In genomic region chr2:154032220-154032619, GRCh38 we compare ENCODE assay signal across 22 cellular contexts.
DNase-seq lines count a peak whose midpoint lies in the region; ATAC-seq and TF ChIP-seq lines count a peak whose summit lies in the region.
"Had no signal": no experiment of that assay in that cellular context is flagged by ENCODE, and none has a peak within 500 bp of the region (broad histone marks: within the 10 kb centered on the region; RNA-seq: fewer than 3 reads in every experiment).

No MANE protein-coding gene starts in this region.

- H3K4me1 Mint-ChIP-seq in WTC11, result no peaks in the 10 kb centered on the region
- no peaks in the 10 kb centered on the region for H3K4me1 Mint-ChIP-seq in activated T-helper 17 cell treated with anti-CD3 and anti-CD28 coated beads, Interleukin-2, amount 50 U/mL, for 72 hours
- H3K4me1 Mint-ChIP-seq: activated naive CD8-positive, alpha-beta T cell treated with anti-CD3 and anti-CD28 coated beads, Interleukin-2, amount 10 ng/mL, durations not matched to agents 7 days and 5 days; CD8-positive, alpha-beta memory T cell; T-cell had no signal

- CTCF ChIA-PET in WTC11 (lab: Charles Lee), result interaction anchor here (1.2 kb wide), 1 partner anchor 29 kb away, joined by 3 read pairs; no protein-coding TSS in a partner anchor

- no peak overlapping the region for H3K4me3 Mint-ChIP-seq in WTC11
- H3K4me3 Mint-ChIP-seq in activated T-helper 17 cell treated with anti-CD3 and anti-CD28 coated beads, Interleukin-2, amount 50 U/mL, for 72 hours, result no peak overlapping the region
- H3K4me3 Mint-ChIP-seq: activated naive CD8-positive, alpha-beta T cell treated with anti-CD3 and anti-CD28 coated beads, Interleukin-2, amount 10 ng/mL, durations not matched to agents 7 days and 5 days; CD8-positive, alpha-beta memory T cell; T-cell had no signal

- TF ChIP-seq CTCF in WTC11 (IDR thresholded peaks at IDR 0.05), result no peak

- H3K27me3 Mint-ChIP-seq in WTC11 (ENCODE audit: low read depth), result no peaks in the 10 kb centered on the region
- H3K27me3 Mint-ChIP-seq in activated T-helper 17 cell treated with anti-CD3 and anti-CD28 coated beads, Interleukin-2, amount 50 U/mL, for 72 hours, result no peaks in the 10 kb centered on the region
- H3K27me3 Mint-ChIP-seq: activated naive CD8-positive, alpha-beta T cell treated with anti-CD3 and anti-CD28 coated beads, Interleukin-2, amount 10 ng/mL, durations not matched to agents 7 days and 5 days; CD8-positive, alpha-beta memory T cell; T-cell had no signal

- ATAC-seq in GM18520 (IDR thresholded peaks at IDR 0.05; ENCODE audit: unreplicated experiment) (peak; percentile 48), GM21576 (IDR thresholded peaks at IDR 0.05; ENCODE audit: unreplicated experiment) (peak; percentile 73), HG03342 (IDR thresholded peaks at IDR 0.05; ENCODE audit: unreplicated experiment) (peak; percentile 89), HG03097 (IDR thresholded peaks at IDR 0.05; ENCODE audit: low FRiP score, unreplicated experiment) (no peak), WTC11 (no peak)
- ATAC-seq in activated T-helper 17 cell treated with anti-CD3 and anti-CD28 coated beads, Interleukin-2, amount 50 U/mL, for 72 hours (replicated peaks), result no peak
- ATAC-seq: T-cell had no signal

- POLR2A ChIA-PET in WTC11 (lab: Charles Lee), result no interaction called here

- H3K9me3 Mint-ChIP-seq in WTC11, result no peaks in the 10 kb centered on the region
- peaks cover 13% of the 10 kb centered on the region for H3K9me3 Mint-ChIP-seq in activated T-helper 17 cell treated with anti-CD3 and anti-CD28 coated beads, Interleukin-2, amount 50 U/mL, for 72 hours
- H3K9me3 Mint-ChIP-seq: activated naive CD8-positive, alpha-beta T cell treated with anti-CD3 and anti-CD28 coated beads, Interleukin-2, amount 10 ng/mL, durations not matched to agents 7 days and 5 days had no signal

- H3K36me3 Mint-ChIP-seq in WTC11, result no peaks in the 10 kb centered on the region
- H3K36me3 Mint-ChIP-seq in activated T-helper 17 cell treated with anti-CD3 and anti-CD28 coated beads, Interleukin-2, amount 50 U/mL, for 72 hours (ENCODE audit: low read depth), result no peaks in the 10 kb centered on the region
- H3K36me3 Mint-ChIP-seq: activated naive CD8-positive, alpha-beta T cell treated with anti-CD3 and anti-CD28 coated beads, Interleukin-2, amount 10 ng/mL, durations not matched to agents 7 days and 5 days; CD8-positive, alpha-beta memory T cell; T-cell had no signal

- DNase-seq in OCI-M1 (lab: John Stamatoyannopoulos, UW) (peak; percentile 26), WTC11 (ENCODE audit: low spot score) (no peak)
- no peak for DNase-seq in stimulated activated CD4-positive, alpha-beta T cell treated with anti-CD3 and anti-CD28 coated beads, Interleukin-2, amount 100 ng/mL, for 48 hours
- DNase-seq: activated CD4-positive, alpha-beta T cell treated with anti-CD3 and anti-CD28 coated beads for 48 hours; activated naive CD8-positive, alpha-beta T cell treated with anti-CD3 and anti-CD28 coated beads, Interleukin-2, amount 10 ng/mL, durations not matched to agents 7 days and 5 days; CD8-positive, alpha-beta memory T cell; DMS79 treated with DMSO at 0.1 percent for 48 hours; effector CD8-positive, alpha-beta T cell; HCEC 1CT; NCI-H1436; NCI-H526 treated with DMSO at 0.1 percent for 48 hours; retina; SHP77; stimulated activated CD8-positive, alpha-beta memory T cell treated with anti-CD3 and anti-CD28 coated beads, Interleukin-4, amount 100 ng/mL, for 48 hours; T-cell; upper lobe of left lung had no signal

- no peak overlapping the region for H3K27ac Mint-ChIP-seq in WTC11
- no peak overlapping the region for H3K27ac Mint-ChIP-seq in activated T-helper 17 cell treated with anti-CD3 and anti-CD28 coated beads, Interleukin-2, amount 50 U/mL, for 72 hours
- H3K27ac Mint-ChIP-seq: activated naive CD8-positive, alpha-beta T cell treated with anti-CD3 and anti-CD28 coated beads, Interleukin-2, amount 10 ng/mL, durations not matched to agents 7 days and 5 days; activated T-helper 2 cell treated with anti-CD3 and anti-CD28 coated beads, Interferon-gamma antibody, Interleukin-2, Interleukin-4, amounts not matched to agents 10 μg/mL and 5 μg/mL and 100 μg/mL, durations not matched to agents 14 hours and 24 hours and 36 hours; CD8-positive, alpha-beta memory T cell; T-cell had no signal

TF ChIP-seq in WTC11, 78 proteins besides CTCF, POLR2A, EP300 and RAD21:
- no peak for TF ChIP-seq IRF2 (CRISPR knock-in tag; IDR thresholded peaks at IDR 0.05; ENCODE audit: borderline replicate concordance, low read depth)
- TF ChIP-seq CDX4 (CRISPR knock-in tag; IDR thresholded peaks at IDR 0.05; ENCODE audit: borderline replicate concordance), result no peak
- no peak for TF ChIP-seq GTF2I (CRISPR knock-in tag; conservative IDR thresholded peaks at IDR 0.05)
- TF ChIP-seq NR2C2 (CRISPR knock-in tag; IDR thresholded peaks at IDR 0.05), result no peak
- no peak for TF ChIP-seq TEAD4 (CRISPR knock-in tag; IDR thresholded peaks at IDR 0.05)
- TF ChIP-seq E2F4 (CRISPR knock-in tag; IDR thresholded peaks at IDR 0.05; ENCODE audit: borderline replicate concordance, low read depth), result no peak
- TF ChIP-seq TCF7 (CRISPR knock-in tag; IDR thresholded peaks at IDR 0.05; ENCODE audit: low read depth), result no peak
- TF ChIP-seq ZNF671 (CRISPR knock-in tag; IDR thresholded peaks at IDR 0.05), result no peak
- no peak for TF ChIP-seq SMAD4 (CRISPR knock-in tag; IDR thresholded peaks at IDR 0.05)
- TF ChIP-seq USF1 (CRISPR knock-in tag; IDR thresholded peaks at IDR 0.05), result no peak
- TF ChIP-seq ERG (CRISPR knock-in tag; IDR thresholded peaks at IDR 0.05), result no peak
- TF ChIP-seq ZNF416 (CRISPR knock-in tag; IDR thresholded peaks at IDR 0.05), result no peak
- no peak for TF ChIP-seq SMAD3 (CRISPR knock-in tag; IDR thresholded peaks at IDR 0.05; ENCODE audit: borderline replicate concordance)
- no peak for TF ChIP-seq JUN (CRISPR knock-in tag; IDR thresholded peaks at IDR 0.05)
- TF ChIP-seq PREB (CRISPR knock-in tag; IDR thresholded peaks at IDR 0.05; ENCODE audit: borderline replicate concordance), result no peak
- TF ChIP-seq RORB (CRISPR knock-in tag; IDR thresholded peaks at IDR 0.05), result no peak
- TF ChIP-seq KAT7 (CRISPR knock-in tag; IDR thresholded peaks at IDR 0.05; ENCODE audit: borderline replicate concordance), result no peak
- TF ChIP-seq ELF4 (CRISPR knock-in tag; IDR thresholded peaks at IDR 0.05; ENCODE audit: low read depth), result no peak
- no peak for TF ChIP-seq ETV6 (CRISPR knock-in tag; IDR thresholded peaks at IDR 0.05)
- TF ChIP-seq ZSCAN18 (CRISPR knock-in tag; IDR thresholded peaks at IDR 0.05), result no peak
TF ChIP-seq in WTC11: peak in this region for 0.

Comparison
In these comparisons a context has a peak if more than half of its experiments do, and no peak if none do; other contexts are left out.
1. ATAC-seq: peak in GM18520 (single experiment), GM21576 (single experiment) and HG03342 (single experiment); none in HG03097 (single experiment), WTC11 (single experiment) and activated T-helper 17 cell treated with anti-CD3 and anti-CD28 coated beads, Interleukin-2, amount 50 U/mL, for 72 hours (single experiment).